ENCODE assay signal across 24 cellular contexts in the genomic region with DNA sequence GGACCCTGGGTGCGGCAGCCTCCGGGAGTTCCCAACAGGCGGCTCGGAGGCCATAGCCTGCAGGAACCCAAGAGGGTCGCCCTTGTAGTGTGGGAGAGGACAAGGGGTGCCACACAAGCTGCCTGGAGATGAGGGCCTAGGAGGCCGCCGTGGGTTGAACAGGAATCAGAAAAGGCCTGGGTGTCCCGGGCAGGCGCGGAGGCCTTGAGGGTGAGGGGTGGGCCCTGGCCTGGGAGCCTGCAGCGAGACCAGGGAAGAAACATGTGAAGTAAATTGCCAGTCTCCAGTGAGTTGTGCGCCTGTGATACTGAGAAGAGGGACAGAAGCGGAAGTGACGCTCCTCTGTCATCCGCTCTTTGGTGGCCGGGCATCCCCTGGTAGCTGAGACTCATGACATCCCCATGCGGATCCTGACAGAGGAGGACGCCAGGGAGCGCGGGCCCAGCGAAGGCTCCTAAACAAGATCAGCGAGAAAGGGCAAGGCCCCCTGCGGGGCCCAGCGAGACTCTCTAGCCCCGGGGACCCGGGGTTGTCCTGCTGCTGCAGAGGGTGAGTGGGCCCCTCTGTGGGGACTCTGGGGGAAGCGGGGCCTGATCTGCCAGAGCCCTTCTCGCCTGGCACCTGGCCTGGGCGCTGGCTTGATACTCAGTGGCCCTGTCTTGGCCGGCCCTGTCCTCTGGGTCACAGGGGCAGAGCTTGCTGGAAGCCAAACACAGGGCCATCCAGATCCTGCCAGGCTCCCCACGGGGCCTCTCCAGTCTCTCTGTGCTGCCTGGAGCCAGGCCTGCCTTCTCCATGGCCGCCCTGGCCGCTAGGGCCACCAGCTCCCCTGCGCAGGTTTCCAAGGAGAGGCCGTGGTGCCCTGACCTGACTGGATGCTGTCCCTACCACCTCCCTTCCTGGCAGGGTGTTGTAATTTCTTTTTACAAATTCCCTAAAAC.
"Had no signal": no experiment of that assay in that cellular context is flagged by ENCODE, and none has a peak within 500 bp of the region (broad histone marks: within the 10 kb centered on the region; RNA-seq: fewer than 3 reads in every experiment).

No MANE protein-coding gene starts in this region.

- H3K27me3 Mint-ChIP-seq: activated naive CD8-positive, alpha-beta T cell treated with anti-CD3 and anti-CD28 coated beads, Interleukin-2, amount 10 ng/mL, durations not matched to agents 7 days and 5 days; T-helper 17 cell had no signal

- H3K4me1 Mint-ChIP-seq: activated naive CD8-positive, alpha-beta T cell treated with anti-CD3 and anti-CD28 coated beads, Interleukin-2, amount 10 ng/mL, durations not matched to agents 7 days and 5 days; T-helper 17 cell; WTC11 had no signal

- H3K4me1 ChIP-seq: adrenal gland, breast epithelium, Peyer's patch had no signal

- ATAC-seq: activated CD8-positive, alpha-beta T cell treated with anti-CD3 and anti-CD28 coated beads, Interleukin-2, amount 10 ng/mL, durations not matched to agents 7 days and 5 days; T-helper 17 cell; WTC11 had no signal

- H3K27me3 ChIP-seq: adrenal gland, breast epithelium, Peyer's patch had no signal

- H3K27ac Mint-ChIP-seq: activated CD8-positive, alpha-beta T cell treated with anti-CD3 and anti-CD28 coated beads, Interleukin-2, amount 10 ng/mL, durations not matched to agents 7 days and 5 days; activated naive CD8-positive, alpha-beta T cell treated with anti-CD3 and anti-CD28 coated beads, Interleukin-2, amount 10 ng/mL, durations not matched to agents 7 days and 5 days; T-helper 17 cell; WTC11 had no signal

- DNase-seq: activated CD4-positive, alpha-beta T cell treated with anti-CD3 and anti-CD28 coated beads for 48 hours; activated CD4-positive, alpha-beta T cell treated with anti-CD3 and anti-CD28 coated beads, Interleukin-2, amount 50 U/mL, for 4 hours; activated CD4-positive, CD25-positive, alpha-beta regulatory T cell treated with anti-CD3 and anti-CD28 coated beads, Interleukin-2, amount 50 U/mL, for 72 hours; activated CD8-positive, alpha-beta memory T cell treated with anti-CD3 and anti-CD28 coated beads, Interleukin-2, amount 50 U/mL, for 48 hours; activated CD8-positive, alpha-beta T cell treated with anti-CD3 and anti-CD28 coated beads, Interleukin-2, amount 10 ng/mL, durations not matched to agents 7 days and 5 days; activated naive CD4-positive, alpha-beta T cell treated with anti-CD3 and anti-CD28 coated beads, Interleukin-2, amount 50 U/mL, for 16 hours; activated naive CD8-positive, alpha-beta T cell treated with anti-CD3 and anti-CD28 coated beads, Interleukin-2, amount 10 ng/mL, durations not matched to agents 7 days and 5 days; activated T-cell treated with anti-CD3 and anti-CD28 coated beads, Interleukin-2, amount 50 U/mL, for 1 hour; adrenal gland; caudate nucleus; KG1; MV-4-11; NCI-H1105; NCI-H1436; NCI-H1694 treated with DMSO at 0.1 percent for 48 hours; NCI-H2029 treated with DMSO at 0.1 percent for 48 hours; NCI-H510A treated with DMSO at 0.1 percent for 48 hours; NCI-H69; Peyer's patch; SIG-M5; T-helper 17 cell; T-helper 9 cell had no signal

- H3K4me3 ChIP-seq: adrenal gland, breast epithelium, Peyer's patch had no signal

- H3K27ac ChIP-seq: adrenal gland, breast epithelium, Peyer's patch had no signal

- H3K4me3 Mint-ChIP-seq: activated CD8-positive, alpha-beta T cell treated with anti-CD3 and anti-CD28 coated beads, Interleukin-2, amount 10 ng/mL, durations not matched to agents 7 days and 5 days; activated naive CD8-positive, alpha-beta T cell treated with anti-CD3 and anti-CD28 coated beads, Interleukin-2, amount 10 ng/mL, durations not matched to agents 7 days and 5 days; T-helper 17 cell; WTC11 had no signal

- H3K36me3 ChIP-seq: adrenal gland, breast epithelium, Peyer's patch had no signal

- H3K9me3 ChIP-seq: adrenal gland, breast epithelium, Peyer's patch had no signal
